14 cellular contexts compared by ENCODE assay signal in genomic region chr1:95793893-95794292, GRCh38.
DNase-seq lines count a peak whose midpoint lies in the region; TF ChIP-seq lines count a peak whose summit lies in the region.
"Had no signal": no experiment of that assay in that cellular context is flagged by ENCODE, and none has a peak within 500 bp of the region (broad histone marks: within the 10 kb centered on the region; RNA-seq: fewer than 3 reads in every experiment).

No MANE protein-coding gene starts in this region.

- CTCF ChIA-PET in CD8-positive, alpha-beta memory T cell (lab: Charles Lee), result no interaction called here
- CTCF ChIA-PET in activated CD4-positive, alpha-beta memory T cell treated with anti-CD3 and anti-CD28 coated beads, Interleukin-2, amount 10 ng/mL, durations not matched to agents 7 days and 5 days (lab: Charles Lee), result no interaction called here

- no peaks in the 10 kb centered on the region for H3K4me1 Mint-ChIP-seq in CD8-positive, alpha-beta memory T cell
- H3K4me1 Mint-ChIP-seq in immature natural killer cell, result no peaks in the 10 kb centered on the region
- H3K4me1 Mint-ChIP-seq in activated CD4-positive, alpha-beta memory T cell treated with anti-CD3 and anti-CD28 coated beads, Interleukin-2, amount 10 ng/mL, durations not matched to agents 7 days and 5 days, result no peaks in the 10 kb centered on the region

- POLR2A ChIA-PET in CD8-positive, alpha-beta memory T cell (lab: Charles Lee), result no interaction called here
- POLR2A ChIA-PET in activated CD4-positive, alpha-beta memory T cell treated with anti-CD3 and anti-CD28 coated beads, Interleukin-2, amount 10 ng/mL, durations not matched to agents 7 days and 5 days (lab: Charles Lee), result no interaction called here

- H3K79me2 ChIP-seq in OCI-LY1 (ENCODE audit: insufficient read depth, low read length), result no peaks in the 10 kb centered on the region

- H3K9me3 ChIP-seq in OCI-LY1 (ENCODE audit: low read length), result no peaks in the 10 kb centered on the region
- no peaks in the 10 kb centered on the region for H3K9me3 ChIP-seq in CD8-positive, alpha-beta memory T cell (ENCODE audit: low read length)
- H3K9me3 ChIP-seq: BLaER1, neutrophil had no signal

- no peak overlapping the region for H3K4me2 ChIP-seq in OCI-LY1 (ENCODE audit: low read length)
- H3K4me2 ChIP-seq: BLaER1 had no signal

- no peak overlapping the region for H2AFZ ChIP-seq in OCI-LY1 (ENCODE audit: low read length)

- no peaks in the 10 kb centered on the region for H3K36me3 ChIP-seq in OCI-LY1 (ENCODE audit: insufficient read depth, low read length)
- H3K36me3 ChIP-seq in CD8-positive, alpha-beta memory T cell (ENCODE audit: insufficient read depth, low read length), result no peaks in the 10 kb centered on the region
- H3K36me3 ChIP-seq: BLaER1, neutrophil had no signal

- TF ChIP-seq CTCF in 22Rv1 (IDR thresholded peaks at IDR 0.05) (peak; percentile 45), OCI-LY1 (IDR thresholded peaks at IDR 0.05; ENCODE audit: low read length) (peak; percentile 17; the same call in 1 of the 2 replicates), fibroblast of mammary gland (conservative IDR thresholded peaks at IDR 0.05; ENCODE audit: control insufficient read depth, insufficient read depth, low read depth, low read length) (peak; percentile 10)

- no peaks in the 10 kb centered on the region for H3K4me1 ChIP-seq in OCI-LY1 (ENCODE audit: insufficient read depth, low read length, severe bottlenecking)
- no peaks in the 10 kb centered on the region for H3K4me1 ChIP-seq in CD8-positive, alpha-beta memory T cell (ENCODE audit: insufficient read depth, low read length)
- H3K4me1 ChIP-seq: BLaER1 had no signal

- no peak overlapping the region for H3K9ac ChIP-seq in OCI-LY1 (ENCODE audit: low read length)
- H3K9ac ChIP-seq: BLaER1 had no signal

- H3K36me3 Mint-ChIP-seq in CD8-positive, alpha-beta memory T cell, result no peaks in the 10 kb centered on the region
- no peaks in the 10 kb centered on the region for H3K36me3 Mint-ChIP-seq in immature natural killer cell
- no peaks in the 10 kb centered on the region for H3K36me3 Mint-ChIP-seq in activated CD4-positive, alpha-beta memory T cell treated with anti-CD3 and anti-CD28 coated beads, Interleukin-2, amount 10 ng/mL, durations not matched to agents 7 days and 5 days (ENCODE audit: low read depth)

- no peaks in the 10 kb centered on the region for H3K9me2 ChIP-seq in OCI-LY1 (ENCODE audit: low read depth, low read length)

- H3K27me3 ChIP-seq in OCI-LY1 (ENCODE audit: insufficient read depth, low read length), result no peaks in the 10 kb centered on the region
- no peaks in the 10 kb centered on the region for H3K27me3 ChIP-seq in CD8-positive, alpha-beta memory T cell (ENCODE audit: insufficient read depth, low read length, poor library complexity, severe bottlenecking)
- H3K27me3 ChIP-seq: BLaER1, neutrophil had no signal

- H4K20me1 ChIP-seq in OCI-LY1 (ENCODE audit: insufficient read depth, low read length), result no peaks in the 10 kb centered on the region
- H4K20me1 ChIP-seq: BLaER1 had no signal

- H3K27me3 Mint-ChIP-seq in CD8-positive, alpha-beta memory T cell, result no peaks in the 10 kb centered on the region
- peaks cover 0 to 2% (median under 1%) of the 10 kb centered on the region in 3 donors for H3K27me3 Mint-ChIP-seq in immature natural killer cell (ENCODE audit: low read depth in 3 of 3)
- no peaks in the 10 kb centered on the region for H3K27me3 Mint-ChIP-seq in activated CD4-positive, alpha-beta memory T cell treated with anti-CD3 and anti-CD28 coated beads, Interleukin-2, amount 10 ng/mL, durations not matched to agents 7 days and 5 days

- peaks cover 2 to 27% (median 8%) of the 10 kb centered on the region in 5 donors for H3K9me3 Mint-ChIP-seq in CD8-positive, alpha-beta memory T cell
- H3K9me3 Mint-ChIP-seq in immature natural killer cell, result peaks cover 12 to 36% (median 22%) of the 10 kb centered on the region in 6 donors
- H3K9me3 Mint-ChIP-seq in activated CD4-positive, alpha-beta memory T cell treated with anti-CD3 and anti-CD28 coated beads, Interleukin-2, amount 10 ng/mL, durations not matched to agents 7 days and 5 days, result peaks cover 6% of the 10 kb centered on the region

- no peak overlapping the region for H3K4me3 ChIP-seq in OCI-LY1 (ENCODE audit: low read depth, low read length, poor library complexity, severe bottlenecking)
- no peak overlapping the region for H3K4me3 ChIP-seq in fibroblast of mammary gland (ENCODE audit: control insufficient read depth, low read depth, low read length)
- no peak overlapping the region for H3K4me3 ChIP-seq in CD8-positive, alpha-beta memory T cell (ENCODE audit: low read length)
- H3K4me3 ChIP-seq: BLaER1 had no signal

- H3K27ac ChIP-seq in 22Rv1 (no peak overlapping the region), OCI-LY1 (ENCODE audit: low read depth, low read length, poor library complexity, severe bottlenecking) (no peak overlapping the region)
- H3K27ac ChIP-seq in CD8-positive, alpha-beta memory T cell (ENCODE audit: low read depth, low read length), result no peak overlapping the region
- H3K27ac ChIP-seq: BLaER1, neutrophil had no signal

- H3F3A ChIP-seq in OCI-LY1 (ENCODE audit: insufficient read depth, low read length), result no peaks in the 10 kb centered on the region

- DNase-seq in ELR (ENCODE audit: low read depth) (peak; percentile 19), fibroblast of mammary gland (ENCODE audit: low read depth) (peak; percentile 3), immature natural killer cell (no peak), germinal center (ENCODE audit: low spot score) (no peak)
- no peak for DNase-seq in CD8-positive, alpha-beta memory T cell
- no peak for DNase-seq in activated CD4-positive, alpha-beta memory T cell treated with anti-CD3 and anti-CD28 coated beads, Interleukin-2, amount 10 ng/mL, durations not matched to agents 7 days and 5 days
- DNase-seq: activated CD4-positive, alpha-beta T cell treated with anti-CD3 and anti-CD28 coated beads for 4 hours; kidney glomerular epithelial cell; NCI-H2081; stimulated activated CD4-positive, alpha-beta T cell treated with anti-CD3 and anti-CD28 coated beads, Interleukin-12 subunit alpha, Interleukin-12 subunit beta, amount 100 ng/mL, for 4 hours had no signal

- H3K27ac Mint-ChIP-seq in CD8-positive, alpha-beta memory T cell, result no peak overlapping the region
- no peak overlapping the region for H3K27ac Mint-ChIP-seq in immature natural killer cell
- no peak overlapping the region for H3K27ac Mint-ChIP-seq in activated CD4-positive, alpha-beta memory T cell treated with anti-CD3 and anti-CD28 coated beads, Interleukin-2, amount 10 ng/mL, durations not matched to agents 7 days and 5 days

- no peak overlapping the region for H3K4me3 Mint-ChIP-seq in CD8-positive, alpha-beta memory T cell
- H3K4me3 Mint-ChIP-seq in immature natural killer cell, result no peak overlapping the region
- no peak overlapping the region for H3K4me3 Mint-ChIP-seq in activated CD4-positive, alpha-beta memory T cell treated with anti-CD3 and anti-CD28 coated beads, Interleukin-2, amount 10 ng/mL, durations not matched to agents 7 days and 5 days

Comparison
In these comparisons a context has a peak if more than half of its experiments do, and no peak if none do; other contexts are left out.
1. DNase-seq: peak in ELR (single experiment) and fibroblast of mammary gland (single experiment); none in CD8-positive, alpha-beta memory T cell (0 of 5), immature natural killer cell (0 of 3), germinal center (single experiment) and activated CD4-positive, alpha-beta memory T cell treated with anti-CD3 and anti-CD28 coated beads, Interleukin-2, amount 10 ng/mL, durations not matched to agents 7 days and 5 days (single experiment).
2. Peak in every context shown above with its lines, with median percentiles within 50 percentile points of each other: CTCF ChIP-seq.